ENCODE assay signal across 13 cellular contexts in the genomic region with DNA sequence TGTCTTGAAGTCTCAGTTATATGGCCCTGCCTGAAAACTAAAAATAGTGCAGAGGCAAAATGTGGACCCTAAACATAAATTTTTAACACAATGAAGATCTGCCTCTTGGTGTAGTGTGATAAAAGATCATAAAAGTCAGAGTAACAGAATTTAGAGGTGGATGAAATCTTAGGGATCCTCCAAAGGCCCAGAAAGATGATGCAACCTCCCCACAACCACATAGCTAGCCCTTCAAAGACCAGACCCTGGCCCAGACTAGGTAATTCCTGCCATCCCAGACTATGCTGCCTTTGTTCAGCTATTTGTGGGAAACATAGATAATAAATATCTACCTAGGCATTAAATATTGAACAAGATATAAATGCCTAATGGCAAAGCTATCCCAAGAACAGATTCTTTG. TPM values are rescaled to one million over a fixed set of nuclear protein-coding genes. Genes with fewer than 3 reads are reported as not detected.
A peak's percentile ranks its signal among the peaks of the same experiment; 100 is the strongest.
DNase-seq lines count a peak whose midpoint lies in the region; ATAC-seq and TF ChIP-seq lines count a peak whose summit lies in the region.
"Had no signal": no experiment of that assay in that cellular context is flagged by ENCODE, and none has a peak within 500 bp of the region (broad histone marks: within the 10 kb centered on the region; RNA-seq: fewer than 3 reads in every experiment).

No MANE protein-coding gene starts in this region.

- H3K36me3 Mint-ChIP-seq in stimulated activated naive CD8-positive, alpha-beta T cell treated with anti-CD3 and anti-CD28 coated beads, Interleukin-15, Interleukin-2, amounts not matched to agents 100 ng/mL and 50 ng/mL, for 24 hours (ENCODE audit: low read depth) = no peaks in the 10 kb centered on the region
- H3K36me3 Mint-ChIP-seq in activated T-helper 17 cell treated with anti-CD3 and anti-CD28 coated beads, Interleukin-2, amount 50 U/mL, for 72 hours (ENCODE audit: low read depth) = no peaks in the 10 kb centered on the region
- H3K36me3 Mint-ChIP-seq in natural killer cell treated with Interleukin-12 subunit alpha and Interleukin-12 subunit beta and Interleukin-15 and Interleukin-18, amount 100 ng/mL, for 72 hours = no peaks in the 10 kb centered on the region

- no peaks in the 10 kb centered on the region for H3K27me3 ChIP-seq in WERI-Rb-1 (ENCODE audit: insufficient read depth, low read depth, severe bottlenecking)
- H3K27me3 ChIP-seq: breast epithelium, pancreas, SJCRH30 had no signal

- peak overlapping the region; percentile 86 for H3K27ac Mint-ChIP-seq in stimulated activated naive CD8-positive, alpha-beta T cell treated with anti-CD3 and anti-CD28 coated beads, Interleukin-15, Interleukin-2, amounts not matched to agents 100 ng/mL and 50 ng/mL, for 24 hours
- H3K27ac Mint-ChIP-seq in activated T-helper 17 cell treated with anti-CD3 and anti-CD28 coated beads, Interleukin-2, amount 50 U/mL, for 72 hours = peak overlapping the region; percentile 69
- peak overlapping the region; percentile 57 to 78 for H3K27ac Mint-ChIP-seq in natural killer cell treated with Interleukin-12 subunit alpha and Interleukin-12 subunit beta and Interleukin-15 and Interleukin-18, amount 100 ng/mL, for 72 hours
- H3K27ac Mint-ChIP-seq: activated T-helper 2 cell treated with anti-CD3 and anti-CD28 coated beads, Interferon-gamma antibody, Interleukin-2, Interleukin-4, amounts not matched to agents 10 μg/mL and 5 μg/mL and 100 μg/mL, durations not matched to agents 14 hours and 24 hours and 36 hours; endodermal cell had no signal

- peaks cover 78% of the 10 kb centered on the region for H3K4me1 Mint-ChIP-seq in stimulated activated naive CD8-positive, alpha-beta T cell treated with anti-CD3 and anti-CD28 coated beads, Interleukin-15, Interleukin-2, amounts not matched to agents 100 ng/mL and 50 ng/mL, for 24 hours (ENCODE audit: low read depth)
- peaks cover 47% of the 10 kb centered on the region for H3K4me1 Mint-ChIP-seq in activated T-helper 17 cell treated with anti-CD3 and anti-CD28 coated beads, Interleukin-2, amount 50 U/mL, for 72 hours
- H3K4me1 Mint-ChIP-seq in natural killer cell treated with Interleukin-12 subunit alpha and Interleukin-12 subunit beta and Interleukin-15 and Interleukin-18, amount 100 ng/mL, for 72 hours (ENCODE audit: low read depth in 2 of 2) = peaks cover 30 to 33% of the 10 kb centered on the region in 2 donors
- H3K4me1 Mint-ChIP-seq: endodermal cell had no signal

- no peaks in the 10 kb centered on the region for H3K9me3 Mint-ChIP-seq in stimulated activated naive CD8-positive, alpha-beta T cell treated with anti-CD3 and anti-CD28 coated beads, Interleukin-15, Interleukin-2, amounts not matched to agents 100 ng/mL and 50 ng/mL, for 24 hours
- no peaks in the 10 kb centered on the region for H3K9me3 Mint-ChIP-seq in activated T-helper 17 cell treated with anti-CD3 and anti-CD28 coated beads, Interleukin-2, amount 50 U/mL, for 72 hours
- no peaks in the 10 kb centered on the region for H3K9me3 Mint-ChIP-seq in natural killer cell treated with Interleukin-12 subunit alpha and Interleukin-12 subunit beta and Interleukin-15 and Interleukin-18, amount 100 ng/mL, for 72 hours
- H3K9me3 Mint-ChIP-seq: activated T-helper 2 cell treated with anti-CD3 and anti-CD28 coated beads, Interferon-gamma antibody, Interleukin-2, Interleukin-4, amounts not matched to agents 10 μg/mL and 5 μg/mL and 100 μg/mL, durations not matched to agents 14 hours and 24 hours and 36 hours; endodermal cell had no signal

- TF ChIP-seq CTCF in WERI-Rb-1 (IDR thresholded peaks at IDR 0.05; ENCODE audit: low read depth, low read length) = no peak

- H3K4me3 ChIP-seq in WERI-Rb-1 (ENCODE audit: low read depth, low read length) = no peak overlapping the region
- H3K4me3 ChIP-seq: pancreas, SJCRH30 had no signal

- no peak for DNase-seq in stimulated activated naive CD8-positive, alpha-beta T cell treated with anti-CD3 and anti-CD28 coated beads, Interleukin-15, Interleukin-2, amounts not matched to agents 100 U/mL and 50 U/mL, for 24 hours
- DNase-seq in natural killer cell treated with Interleukin-12 subunit alpha and Interleukin-12 subunit beta and Interleukin-15 and Interleukin-18, amount 100 ng/mL, for 72 hours (ENCODE audit: low spot score) = no peak
- DNase-seq in foreskin melanocyte (no peak), DMS153 (lab: John Stamatoyannopoulos, UW) (no peak), WERI-Rb-1 (no peak)
- DNase-seq: endodermal cell, NCI-H2107, pancreas, SJCRH30 had no signal

- H3K4me3 Mint-ChIP-seq in stimulated activated naive CD8-positive, alpha-beta T cell treated with anti-CD3 and anti-CD28 coated beads, Interleukin-15, Interleukin-2, amounts not matched to agents 100 ng/mL and 50 ng/mL, for 24 hours = no peak overlapping the region
- H3K4me3 Mint-ChIP-seq in activated T-helper 17 cell treated with anti-CD3 and anti-CD28 coated beads, Interleukin-2, amount 50 U/mL, for 72 hours = peak overlapping the region; percentile 63
- H3K4me3 Mint-ChIP-seq in natural killer cell treated with Interleukin-12 subunit alpha and Interleukin-12 subunit beta and Interleukin-15 and Interleukin-18, amount 100 ng/mL, for 72 hours = peak overlapping the region; percentile 23
- H3K4me3 Mint-ChIP-seq: endodermal cell had no signal

- no peaks in the 10 kb centered on the region for H3K9me3 ChIP-seq in WERI-Rb-1 (ENCODE audit: severe bottlenecking)
- H3K9me3 ChIP-seq: breast epithelium, pancreas, SJCRH30 had no signal

- no peak for ATAC-seq in stimulated activated naive CD8-positive, alpha-beta T cell treated with anti-CD3 and anti-CD28 coated beads, Interleukin-15, Interleukin-2, amounts not matched to agents 100 U/mL and 50 U/mL, for 24 hours
- ATAC-seq in activated T-helper 17 cell treated with anti-CD3 and anti-CD28 coated beads, Interleukin-2, amount 50 U/mL, for 72 hours (replicated peaks) = no peak
- no peak for ATAC-seq in natural killer cell treated with Interleukin-12 subunit alpha and Interleukin-12 subunit beta and Interleukin-15 and Interleukin-18, amount 100 ng/mL, for 72 hours
- ATAC-seq: pancreas had no signal

- no peak overlapping the region for H3K27ac ChIP-seq in WERI-Rb-1
- H3K27ac ChIP-seq: pancreas, SJCRH30 had no signal

- no peaks in the 10 kb centered on the region for H3K36me3 ChIP-seq in WERI-Rb-1
- H3K36me3 ChIP-seq: breast epithelium, pancreas, SJCRH30 had no signal

- no peaks in the 10 kb centered on the region for H3K27me3 Mint-ChIP-seq in stimulated activated naive CD8-positive, alpha-beta T cell treated with anti-CD3 and anti-CD28 coated beads, Interleukin-15, Interleukin-2, amounts not matched to agents 100 ng/mL and 50 ng/mL, for 24 hours
- H3K27me3 Mint-ChIP-seq in activated T-helper 17 cell treated with anti-CD3 and anti-CD28 coated beads, Interleukin-2, amount 50 U/mL, for 72 hours = no peaks in the 10 kb centered on the region
- no peaks in the 10 kb centered on the region for H3K27me3 Mint-ChIP-seq in natural killer cell treated with Interleukin-12 subunit alpha and Interleukin-12 subunit beta and Interleukin-15 and Interleukin-18, amount 100 ng/mL, for 72 hours

RNA-seq across cellular contexts. Expression of a gene that starts 15.3 kb away (rescaled TPM):
- 10 to 100 TPM in 1 of 2 donors, 1 to 10 TPM in 1; 9.1 to 19.0 TPM for total RNA-seq in activated T-helper 17 cell treated with anti-CD3 and anti-CD28 coated beads, Interleukin-2, amount 50 U/mL, for 72 hours
- total RNA-seq in natural killer cell treated with Interleukin-12 subunit alpha and Interleukin-12 subunit beta and Interleukin-15 and Interleukin-18, amount 100 ng/mL, for 72 hours = 1 to 10 TPM; 3.3 to 4.0 TPM
